In the genomic region with DNA sequence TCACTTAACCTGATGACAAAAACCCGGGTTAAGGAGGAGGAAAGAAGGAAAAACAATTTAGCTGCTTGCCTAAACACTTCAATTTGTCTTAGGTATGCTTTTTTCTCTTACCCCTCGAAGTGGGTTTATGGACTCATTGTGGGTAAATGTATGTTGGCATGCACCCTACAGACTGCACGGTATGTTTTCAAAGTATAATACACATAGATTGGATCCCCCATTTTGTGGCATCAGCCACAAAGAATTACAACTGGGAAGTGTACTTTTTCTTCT, we compare ENCODE assay signal across 1 cellular context.
TF ChIP-seq lines count a peak whose summit lies in the region.

No MANE protein-coding gene starts in this region.

TF ChIP-seq in IMR-90, 13 proteins besides CTCF, POLR2A, EP300 and RAD21 (continued from another document):
- TF ChIP-seq, protein P1, sequence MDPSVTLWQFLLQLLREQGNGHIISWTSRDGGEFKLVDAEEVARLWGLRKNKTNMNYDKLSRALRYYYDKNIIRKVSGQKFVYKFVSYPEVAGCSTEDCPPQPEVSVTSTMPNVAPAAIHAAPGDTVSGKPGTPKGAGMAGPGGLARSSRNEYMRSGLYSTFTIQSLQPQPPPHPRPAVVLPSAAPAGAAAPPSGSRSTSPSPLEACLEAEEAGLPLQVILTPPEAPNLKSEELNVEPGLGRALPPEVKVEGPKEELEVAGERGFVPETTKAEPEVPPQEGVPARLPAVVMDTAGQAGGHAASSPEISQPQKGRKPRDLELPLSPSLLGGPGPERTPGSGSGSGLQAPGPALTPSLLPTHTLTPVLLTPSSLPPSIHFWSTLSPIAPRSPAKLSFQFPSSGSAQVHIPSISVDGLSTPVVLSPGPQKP (IDR thresholded peaks at IDR 0.05; ENCODE audit: borderline replicate concordance, low read depth, low read length), result no peak
- no peak for TF ChIP-seq RCOR1 (IDR thresholded peaks at IDR 0.05; ENCODE audit: insufficient replicate concordance, low read length)
- no peak for TF ChIP-seq CEBPB (IDR thresholded peaks at IDR 0.05; ENCODE audit: low read depth, low read length)
- no peak for TF ChIP-seq NFE2L2 (IDR thresholded peaks at IDR 0.05; ENCODE audit: low read depth, low read length)
